In the genomic region with DNA sequence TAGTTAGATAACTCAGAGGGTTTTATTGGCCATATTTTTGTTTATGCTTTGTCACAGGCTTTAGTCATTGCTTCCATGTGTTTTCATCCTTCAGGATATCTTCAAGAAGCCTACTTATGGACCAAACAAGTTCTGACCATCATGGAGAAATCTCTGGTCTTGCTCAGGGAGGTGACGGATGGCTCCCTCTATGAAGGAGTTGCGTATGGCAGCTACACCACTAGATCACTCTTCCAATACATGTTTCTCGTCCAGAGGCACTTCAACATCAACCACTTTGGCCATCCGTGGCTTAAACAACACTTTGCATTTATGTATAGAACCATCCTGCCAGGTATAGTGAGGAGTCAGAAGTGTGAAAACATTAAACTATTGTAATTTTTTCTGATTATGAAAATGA, we compare ENCODE assay signal across 2 cellular contexts.
A peak's percentile ranks its signal among the peaks of the same experiment; 100 is the strongest.
TF ChIP-seq lines count a peak whose summit lies in the region.

No MANE protein-coding gene starts in this region.

TF ChIP-seq in GM12891, 5 proteins besides CTCF, POLR2A, EP300 and RAD21:
- TF ChIP-seq SPI1 (IDR thresholded peaks at IDR 0.05; ENCODE audit: low read depth, low read length), result no peak
- no peak for TF ChIP-seq POU2F2 (IDR thresholded peaks at IDR 0.05; ENCODE audit: low read depth, low read length)
- no peak for TF ChIP-seq TAF1 (IDR thresholded peaks at IDR 0.05; ENCODE audit: low read depth, low read length)
- no peak for TF ChIP-seq PAX5 (IDR thresholded peaks at IDR 0.05; ENCODE audit: insufficient read depth, low read length, severe bottlenecking)
- no peak for TF ChIP-seq POLR2AphosphoS5 (IDR thresholded peaks at IDR 0.05; ENCODE audit: low read depth, low read length)

TF ChIP-seq in K562, 482 proteins besides CTCF, POLR2A, EP300 and RAD21:
- TF ChIP-seq SMARCC2 (IDR thresholded peaks at IDR 0.05; ENCODE audit: low read depth) (no peak), MEIS2 (IDR thresholded peaks at IDR 0.05; ENCODE audit: partially characterized antibody) (peak; percentile 2)
- TF ChIP-seq, protein P1, sequence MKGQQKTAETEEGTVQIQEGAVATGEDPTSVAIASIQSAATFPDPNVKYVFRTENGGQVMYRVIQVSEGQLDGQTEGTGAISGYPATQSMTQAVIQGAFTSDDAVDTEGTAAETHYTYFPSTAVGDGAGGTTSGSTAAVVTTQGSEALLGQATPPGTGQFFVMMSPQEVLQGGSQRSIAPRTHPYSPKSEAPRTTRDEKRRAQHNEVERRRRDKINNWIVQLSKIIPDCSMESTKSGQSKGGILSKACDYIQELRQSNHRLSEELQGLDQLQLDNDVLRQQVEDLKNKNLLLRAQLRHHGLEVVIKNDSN (CRISPR knock-in tag; IDR thresholded peaks at IDR 0.05), result no peak
